In the genomic region with DNA sequence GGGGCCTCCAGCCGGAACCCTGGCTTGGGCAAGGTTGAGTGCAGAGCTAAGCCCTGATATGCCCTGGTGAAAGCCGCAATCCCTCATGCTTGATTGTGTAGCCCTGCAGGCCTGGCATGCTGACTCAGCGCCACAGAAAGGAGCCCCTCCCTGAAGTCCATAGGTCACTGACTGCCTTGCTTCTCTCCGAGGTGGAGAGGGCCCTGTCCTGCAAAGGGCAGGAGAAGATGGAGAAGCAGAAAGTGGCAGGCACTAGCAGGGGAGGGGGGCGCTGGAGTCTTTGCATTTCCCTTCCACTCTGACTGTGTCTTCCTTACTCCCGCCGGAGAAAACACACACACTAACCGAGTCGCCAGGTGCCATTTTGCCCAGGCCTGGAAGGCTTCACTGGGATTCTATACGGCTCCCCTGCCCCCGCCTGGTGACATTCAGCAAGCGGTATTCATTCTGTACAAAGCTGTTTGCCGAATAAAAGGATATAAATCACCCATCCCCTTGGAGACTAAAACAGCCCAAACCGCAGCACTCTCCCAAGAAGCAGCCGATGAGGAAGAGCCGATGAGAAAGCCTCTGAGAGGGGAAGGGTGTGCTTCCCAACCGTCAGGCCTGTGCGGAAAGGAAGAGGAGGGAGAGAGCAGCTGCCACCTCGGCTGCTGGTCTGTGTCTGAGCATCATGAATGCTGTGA, we compare ENCODE assay signal across 11 cellular contexts.
A peak's percentile ranks its signal among the peaks of the same experiment; 100 is the strongest.
DNase-seq lines count a peak whose midpoint lies in the region; ATAC-seq and TF ChIP-seq lines count a peak whose summit lies in the region.
"Had no signal": no experiment of that assay in that cellular context is flagged by ENCODE, and none has a peak within 500 bp of the region (broad histone marks: within the 10 kb centered on the region; RNA-seq: fewer than 3 reads in every experiment).

No MANE protein-coding gene starts in this region.

- peak overlapping the region; percentile 83 for H3K27ac Mint-ChIP-seq in nephron progenitor cell
- H3K27ac Mint-ChIP-seq: activated T-cell treated with anti-CD3 and anti-CD28 coated beads, Interleukin-2, amount 50 U/mL, for 72 hours had no signal

- peak overlapping the region; percentile 20 for H3K4me3 Mint-ChIP-seq in nephron progenitor cell

- peaks cover 48% of the 10 kb centered on the region for H3K27me3 Mint-ChIP-seq in nephron progenitor cell (ENCODE audit: low read depth, poor library complexity)

- H3K4me3 ChIP-seq in duodenal mucosa (ENCODE audit: low read depth in 1 of 2, low read length in 2 of 2), result peak overlapping the region; percentile 20 to 44
- H3K4me3 ChIP-seq: coronary artery had no signal

- no peak for TF ChIP-seq CTCF in nephron progenitor cell (IDR thresholded peaks at IDR 0.05)

- DNase-seq in G401 (ENCODE audit: low spot score) (peak; percentile 74), NCI-H2107 treated with DMSO at 0.1 percent for 48 hours (lab: John Stamatoyannopoulos, UW; ENCODE audit: unreplicated experiment) (peak; percentile 94), nephron progenitor cell (peak; percentile 27)
- DNase-seq: activated T-cell treated with anti-CD3 and anti-CD28 coated beads, Interleukin-2, amount 50 U/mL, for 72 hours had no signal

- H3K9me3 ChIP-seq in duodenal mucosa (ENCODE audit: control insufficient read depth in 1 of 2, low read length in 2 of 2), result no peaks in the 10 kb centered on the region

- in situ Hi-C loops in G401 (cut with HindIII; ENCODE audit: low sequenced_read_pairs), result no loop called here

- H3K27ac ChIP-seq in duodenal mucosa (ENCODE audit: low read depth, low read length), result peak overlapping the region; percentile 80
- H3K27ac ChIP-seq: coronary artery had no signal

- ATAC-seq in HG03039 (IDR thresholded peaks at IDR 0.05; ENCODE audit: unreplicated experiment), result no peak
- ATAC-seq in HG02981 (IDR thresholded peaks at IDR 0.05; ENCODE audit: unreplicated experiment), result no peak
- no peak for ATAC-seq in HG03520 (IDR thresholded peaks at IDR 0.05; ENCODE audit: unreplicated experiment)
- no peak for ATAC-seq in HG03139 (IDR thresholded peaks at IDR 0.05; ENCODE audit: unreplicated experiment)
- ATAC-seq: activated T-cell treated with anti-CD3 and anti-CD28 coated beads, Interleukin-2, amount 50 U/mL, for 72 hours; HCT116 had no signal

- peaks cover 94% of the 10 kb centered on the region for H3K4me1 Mint-ChIP-seq in nephron progenitor cell

- H3K9me3 Mint-ChIP-seq in nephron progenitor cell, result no peaks in the 10 kb centered on the region
- H3K9me3 Mint-ChIP-seq: activated T-cell treated with anti-CD3 and anti-CD28 coated beads, Interleukin-2, amount 50 U/mL, for 72 hours had no signal

- H3K36me3 ChIP-seq in duodenal mucosa (ENCODE audit: control insufficient read depth in 1 of 2, insufficient read depth in 2 of 2, low read length in 2 of 2), result no peaks in the 10 kb centered on the region

- peaks cover 5 to 9% of the 10 kb centered on the region in 2 donors for H3K27me3 ChIP-seq in duodenal mucosa (ENCODE audit: control insufficient read depth in 1 of 2, insufficient read depth in 2 of 2, low read length in 2 of 2)

- H3K9ac ChIP-seq in duodenal mucosa (ENCODE audit: low read depth in 1 of 2, low read length in 2 of 2), result peak overlapping the region in 1 of 2 donors; percentile 4

- peaks cover 20 to 38% of the 10 kb centered on the region in 2 donors for H3K4me1 ChIP-seq in duodenal mucosa (ENCODE audit: control insufficient read depth in 1 of 2, insufficient read depth in 2 of 2, low read length in 2 of 2)

- no peaks in the 10 kb centered on the region for H3K36me3 Mint-ChIP-seq in nephron progenitor cell (ENCODE audit: low read depth)

Comparison
In these comparisons a context has a peak if more than half of its experiments do, and no peak if none do; other contexts are left out.
1. DNase-seq: peak in every context shown above with its lines; median percentile 94 in NCI-H2107 treated with DMSO at 0.1 percent for 48 hours; 74 in G401; 27 in nephron progenitor cell.